Comparison of ENCODE assay signal across 22 cellular contexts in genomic region chr4:149512489-149512888, GRCh38.
"Had no signal": no experiment of that assay in that cellular context is flagged by ENCODE, and none has a peak within 500 bp of the region (broad histone marks: within the 10 kb centered on the region; RNA-seq: fewer than 3 reads in every experiment).

No MANE protein-coding gene starts in this region.

- H3K4me2 ChIP-seq: smooth muscle cell had no signal

- DNase-seq: activated CD4-positive, alpha-beta T cell treated with anti-CD3 and anti-CD28 coated beads, Interleukin-2, amount 10 ng/mL, durations not matched to agents 7 days and 5 days; activated CD8-positive, alpha-beta memory T cell treated with anti-CD3 and anti-CD28 coated beads, Interleukin-2, amount 50 U/mL, for 4 hours; activated naive CD4-positive, alpha-beta T cell treated with anti-CD3 and anti-CD28 coated beads for 36 hours; activated naive CD8-positive, alpha-beta T cell treated with anti-CD3 and anti-CD28 coated beads, Interleukin-2, amount 50 U/mL, for 24 hours; activated T-cell treated with anti-CD3 and anti-CD28 coated beads, Interleukin-2, amount 50 U/mL, for 4 hours; dermis blood vessel endothelial cell; effector memory CD4-positive, alpha-beta T cell; gastrocnemius medialis; head of caudate nucleus; kidney; left lung; naive B cell; stimulated activated CD4-positive, alpha-beta T cell treated with anti-CD3 and anti-CD28 coated beads, Interleukin-4, amount 100 ng/mL, for 24 hours; T-helper 1 cell; T-helper 9 cell had no signal

- H3K4me3 Mint-ChIP-seq: activated CD4-positive, alpha-beta T cell treated with anti-CD3 and anti-CD28 coated beads, Interleukin-2, amount 10 ng/mL, durations not matched to agents 7 days and 5 days; activated naive CD4-positive, alpha-beta T cell treated with anti-CD3 and anti-CD28 coated beads for 36 hours; activated naive CD8-positive, alpha-beta T cell treated with anti-CD3 and anti-CD28 coated beads, Interleukin-2, amount 50 U/mL, for 24 hours; activated T-cell treated with anti-CD3 and anti-CD28 coated beads, Interleukin-2, amount 50 U/mL, for 4 hours; naive B cell; neural crest cell; stimulated activated effector memory CD8-positive, alpha-beta T cell treated with anti-CD3 and anti-CD28 coated beads, Interleukin-12 subunit alpha, Interleukin-12 subunit beta, amount 100 ng/mL, for 72 hours had no signal

- H3K36me3 Mint-ChIP-seq: naive B cell; stimulated activated effector memory CD8-positive, alpha-beta T cell treated with anti-CD3 and anti-CD28 coated beads, Interleukin-12 subunit alpha, Interleukin-12 subunit beta, amount 100 ng/mL, for 72 hours had no signal

- H3K36me3 ChIP-seq: breast epithelium, esophagus muscularis mucosa, gastrocnemius medialis, left lung had no signal

- ATAC-seq: activated naive CD8-positive, alpha-beta T cell treated with anti-CD3 and anti-CD28 coated beads, Interleukin-2, amount 50 U/mL, for 24 hours; activated T-cell treated with anti-CD3 and anti-CD28 coated beads, Interleukin-2, amount 50 U/mL, for 4 hours; left lung; SK-N-SH treated with all-trans-retinoic acid at 6 μM for 48 hours; stimulated activated effector memory CD8-positive, alpha-beta T cell treated with anti-CD3 and anti-CD28 coated beads, Interleukin-12 subunit alpha, Interleukin-12 subunit beta, amount 100 ng/mL, for 72 hours had no signal

- H3K27me3 ChIP-seq: breast epithelium, esophagus muscularis mucosa, gastrocnemius medialis, left lung had no signal

- H3K27ac Mint-ChIP-seq: activated CD4-positive, alpha-beta T cell treated with anti-CD3 and anti-CD28 coated beads, Interleukin-2, amount 10 ng/mL, durations not matched to agents 7 days and 5 days; activated naive CD4-positive, alpha-beta T cell treated with anti-CD3 and anti-CD28 coated beads for 36 hours; activated naive CD8-positive, alpha-beta T cell treated with anti-CD3 and anti-CD28 coated beads, Interleukin-2, amount 50 U/mL, for 24 hours; naive B cell; progenitor cell of endocrine pancreas; stimulated activated effector memory CD8-positive, alpha-beta T cell treated with anti-CD3 and anti-CD28 coated beads, Interleukin-12 subunit alpha, Interleukin-12 subunit beta, amount 100 ng/mL, for 72 hours had no signal

- H3K27ac ChIP-seq: breast epithelium, gastrocnemius medialis, left lung had no signal

- H3K4me1 ChIP-seq: breast epithelium, left lung had no signal

- H3K4me1 Mint-ChIP-seq: activated CD4-positive, alpha-beta T cell treated with anti-CD3 and anti-CD28 coated beads, Interleukin-2, amount 10 ng/mL, durations not matched to agents 7 days and 5 days; activated naive CD8-positive, alpha-beta T cell treated with anti-CD3 and anti-CD28 coated beads, Interleukin-2, amount 50 U/mL, for 24 hours; naive B cell; neural crest cell; stimulated activated effector memory CD8-positive, alpha-beta T cell treated with anti-CD3 and anti-CD28 coated beads, Interleukin-12 subunit alpha, Interleukin-12 subunit beta, amount 100 ng/mL, for 72 hours had no signal

- H3K4me3 ChIP-seq: breast epithelium, esophagus muscularis mucosa, gastrocnemius medialis, left lung, smooth muscle cell had no signal

- H3K27me3 Mint-ChIP-seq: activated CD4-positive, alpha-beta T cell treated with anti-CD3 and anti-CD28 coated beads, Interleukin-2, amount 10 ng/mL, durations not matched to agents 7 days and 5 days; activated naive CD8-positive, alpha-beta T cell treated with anti-CD3 and anti-CD28 coated beads, Interleukin-2, amount 50 U/mL, for 24 hours; naive B cell; progenitor cell of endocrine pancreas had no signal

- H3K9me3 ChIP-seq: esophagus muscularis mucosa, gastrocnemius medialis had no signal
